In genomic region chr12:56127485-56127887, GRCh38 we compare ENCODE assay signal across 8 cellular contexts. TPM values are rescaled to one million over a fixed set of nuclear protein-coding genes. Genes with fewer than 3 reads are reported as not detected.
DNase-seq lines count a peak whose midpoint lies in the region; ATAC-seq and TF ChIP-seq lines count a peak whose summit lies in the region.

No MANE protein-coding gene starts in this region.

- intact Hi-C loops in heart left ventricle (cut with DNase I) (loop anchor here in 9 of 10 donors (1.0 to 10.0 kb wide), 7 partner anchors 31 to 340 kb away; partner anchors contain the start of genes SMARCC2 (in 5 of the 9), SPRYD4 (in 5 of the 9), MYL6 (in 4 of the 9) and CNPY2 (in 1 of the 9)), left ventricle myocardium superior (cut with micrococcal nuclease) (loop anchor here (10.0 kb wide), 1 partner anchor 57 kb away; the partner anchor contains the start of gene SMARCC2), body of pancreas (cut with DNase I) (no loop called here), upper lobe of right lung (cut with DNase I) (loop anchor here (10.0 kb wide), 1 partner anchor 47 kb away; no protein-coding TSS in a partner anchor)

- H3K27ac ChIP-seq in heart left ventricle: peak overlapping the region; percentile 5 to 94 (median 78)
- peak overlapping the region; percentile 65 to 92 (median 92) for H3K27ac ChIP-seq in body of pancreas
- peak overlapping the region; percentile 83 for H3K27ac ChIP-seq in upper lobe of right lung

- peak overlapping the region; percentile 97 for H3K27ac Mint-ChIP-seq in mesothelial cell of epicardium

- ATAC-seq in heart left ventricle (no peak), left ventricle myocardium superior (no peak), body of pancreas (no peak), upper lobe of right lung (no peak)

- H3K9me3 ChIP-seq in heart left ventricle (no peaks in the 10 kb centered on the region), body of pancreas (no peaks in the 10 kb centered on the region), upper lobe of right lung (no peaks in the 10 kb centered on the region)

- no peak for TF ChIP-seq POLR2A in heart left ventricle (IDR thresholded peaks at IDR 0.05)
- TF ChIP-seq POLR2A in body of pancreas (IDR thresholded peaks at IDR 0.05): no peak

- TF ChIP-seq CTCF in heart left ventricle (IDR thresholded peaks at IDR 0.05) (no peak), body of pancreas (IDR thresholded peaks at IDR 0.05) (no peak), mesothelial cell of epicardium (IDR thresholded peaks at IDR 0.05; ENCODE audit: unreplicated experiment) (no peak), upper lobe of right lung (IDR thresholded peaks at IDR 0.05) (no peak)

- peaks cover 31% of the 10 kb centered on the region for H3K4me1 Mint-ChIP-seq in mesothelial cell of epicardium

- peaks cover 17% of the 10 kb centered on the region for H3K36me3 Mint-ChIP-seq in mesothelial cell of epicardium

- H3K4me1 ChIP-seq in heart left ventricle (peaks cover 8 to 61% (median 34%) of the 10 kb centered on the region in 12 donors), body of pancreas (peaks cover 41% of the 10 kb centered on the region), upper lobe of right lung (peaks cover 44% of the 10 kb centered on the region)

- DNase-seq in heart left ventricle: no peak
- no peak for DNase-seq in left ventricle myocardium superior
- DNase-seq in body of pancreas: no peak
- no peak for DNase-seq in mesothelial cell of epicardium (ENCODE audit: low spot score in 2 of 2, unreplicated experiment in 2 of 2)
- no peak for DNase-seq in upper lobe of right lung
- no peak for DNase-seq in NCI-H2196 (lab: John Stamatoyannopoulos, UW; ENCODE audit: unreplicated experiment)
- DNase-seq in activated gamma-delta T cell (lab: John Stamatoyannopoulos, UW): no peak
- DNase-seq in midbrain (lab: John Stamatoyannopoulos, UW): no peak

- 0 to 1% (median 0%) methylated on average over 8 of the region's 8 CpGs for WGBS in heart left ventricle, 4 donors
- WGBS in body of pancreas, 2 donors: 0% methylated on average over 8 of the region's 8 CpGs

- H3K27me3 ChIP-seq in heart left ventricle (no peaks in the 10 kb centered on the region), body of pancreas (no peaks in the 10 kb centered on the region), upper lobe of right lung (no peaks in the 10 kb centered on the region)

- peak overlapping the region in 11 of 12 donors; percentile 14 to 97 (median 84) for H3K4me3 ChIP-seq in heart left ventricle
- H3K4me3 ChIP-seq in body of pancreas: no peak overlapping the region
- peak overlapping the region; percentile 37 for H3K4me3 ChIP-seq in upper lobe of right lung

- no peaks in the 10 kb centered on the region for H3K27me3 Mint-ChIP-seq in mesothelial cell of epicardium (ENCODE audit: low read depth)

- H3K9me3 Mint-ChIP-seq in mesothelial cell of epicardium: no peaks in the 10 kb centered on the region

- peaks cover 0 to 37% (median 23%) of the 10 kb centered on the region in 9 donors for H3K36me3 ChIP-seq in heart left ventricle
- peaks cover 0 to 4% of the 10 kb centered on the region in 2 donors for H3K36me3 ChIP-seq in body of pancreas (replicated peaks in 1 of 2; ENCODE audit: insufficient read depth in 1 of 2, low read depth in 2 of 2)
- H3K36me3 ChIP-seq in upper lobe of right lung: peaks cover 25% of the 10 kb centered on the region

- peak overlapping the region; percentile 95 for H3K4me3 Mint-ChIP-seq in mesothelial cell of epicardium

RNA-seq across cellular contexts. Expression of gene ESYT1, which starts 0.6 kb away (rescaled TPM):
- total RNA-seq in heart left ventricle (10 to 100 TPM; 26.8 to 81.1 (median 43.4) TPM), left ventricle myocardium superior (28.0 TPM), body of pancreas (100 to 1,000 TPM in 1 of 2 donors, 10 to 100 TPM in 1; 43.3 to 182 TPM), mesothelial cell of epicardium (64.7 to 69.4 TPM (median 67.2 TPM) in 3 replicates), upper lobe of right lung (101 TPM)
- 10 to 100 TPM; 17.0 to 67.3 TPM for polyA plus RNA-seq in heart left ventricle

RNA-seq across cellular contexts. Expression of gene ZC3H10, which starts 9.4 kb away (rescaled TPM):
- total RNA-seq in heart left ventricle (1 to 10 TPM; 2.7 to 6.4 (median 4.9) TPM), left ventricle myocardium superior (5.5 TPM), body of pancreas (10 to 100 TPM in 1 of 2 donors, under 1 TPM in 1; 0.99 to 11.2 TPM), mesothelial cell of epicardium (7.8 to 9.2 TPM (median 8.0 TPM) in 3 replicates), upper lobe of right lung (8.4 TPM)
- polyA plus RNA-seq in heart left ventricle: 1 to 10 TPM; 3.5 to 3.9 TPM

RNA-seq across cellular contexts. Expression of gene RPL41, which starts 11.1 kb away (rescaled TPM):
- total RNA-seq in heart left ventricle (1,000 to 10,000 TPM in 8 of 9 donors, 100 to 1,000 TPM in 1; 533 to 2,381 (median 1,999) TPM), left ventricle myocardium superior (1,980 TPM), body of pancreas (1,000 to 10,000 TPM; 1,174 to 2,214 TPM), mesothelial cell of epicardium (3,814 to 4,057 TPM (median 4,017 TPM) in 3 replicates), upper lobe of right lung (2,726 TPM)
- 1,000 to 10,000 TPM in 1 of 2 donors, 100 to 1,000 TPM in 1; 752 to 4,466 TPM for polyA plus RNA-seq in heart left ventricle

RNA-seq across cellular contexts. Expression of gene PA2G4, which starts 23.1 kb away (rescaled TPM):
- total RNA-seq in heart left ventricle (100 to 1,000 TPM in 1 of 9 donors, 10 to 100 TPM in 8; 66.0 to 105 (median 72.4) TPM), left ventricle myocardium superior (77.1 TPM), body of pancreas (100 to 1,000 TPM in 1 of 2 donors, 10 to 100 TPM in 1; 49.4 to 107 TPM), mesothelial cell of epicardium (90.4 to 96.7 TPM (median 91.4 TPM) in 3 replicates), upper lobe of right lung (71.4 TPM)
- polyA plus RNA-seq in heart left ventricle: 100 to 1,000 TPM in 1 of 2 donors, 10 to 100 TPM in 1; 62.4 to 187 TPM

RNA-seq across cellular contexts. Expression of gene MYL6B, which starts 24.9 kb away (rescaled TPM):
- 10 to 100 TPM; 30.1 to 55.2 (median 41.1) TPM for total RNA-seq in heart left ventricle
- 10 to 100 TPM; 27.5 to 65.9 TPM for polyA plus RNA-seq in heart left ventricle
- total RNA-seq in left ventricle myocardium superior: 41.4 TPM
- 10 to 100 TPM in 1 of 2 donors, 1 to 10 TPM in 1; 7.5 to 24.1 TPM for total RNA-seq in body of pancreas
- total RNA-seq in mesothelial cell of epicardium: 150 to 151 TPM (median 150 TPM) in 3 replicates
- total RNA-seq in upper lobe of right lung: 19.5 TPM

Comparison
In these comparisons a context has a peak if more than half of its experiments do, and no peak if none do; other contexts are left out.
1. H3K4me3 ChIP-seq: peak in heart left ventricle (11 of 12) and upper lobe of right lung (single experiment); none in body of pancreas (0 of 2).
2. Peak in every context shown above with its lines, with median percentiles within 50 percentile points of each other: H3K27ac ChIP-seq.